Comparison of ENCODE assay signal across 9 cellular contexts in genomic region chr19:54462072-54462712, GRCh38. TPM values are rescaled to one million over a fixed set of nuclear protein-coding genes. Genes with fewer than 3 reads are reported as not detected.
A peak's percentile ranks its signal among the peaks of the same experiment; 100 is the strongest.
DNase-seq lines count a peak whose midpoint lies in the region; ATAC-seq, FAIRE-seq and TF ChIP-seq lines count a peak whose summit lies in the region.
"Had no signal": no experiment of that assay in that cellular context is flagged by ENCODE, and none has a peak within 500 bp of the region (broad histone marks: within the 10 kb centered on the region; RNA-seq: fewer than 3 reads in every experiment).

No MANE protein-coding gene starts in this region.

- H3K4me3 ChIP-seq in keratinocyte (ENCODE audit: control insufficient read depth in 2 of 3, extremely low read depth in 1 of 3, insufficient read depth in 2 of 3, low read depth in 1 of 3, low read length in 3 of 3): peak overlapping the region; percentile 48 to 72 (median 60)
- H3K4me3 ChIP-seq in testis: peak overlapping the region in 1 of 2 donors; percentile 69

- H3K27me3 ChIP-seq in keratinocyte (ENCODE audit: control insufficient read depth, extremely low read depth, insufficient read depth, low read length): no peaks in the 10 kb centered on the region
- H3K27me3 ChIP-seq in testis: no peaks in the 10 kb centered on the region

- H2AFZ ChIP-seq in keratinocyte (ENCODE audit: control insufficient read depth, low read length): no peak overlapping the region

- no peaks in the 10 kb centered on the region for H3K9me3 ChIP-seq in keratinocyte (ENCODE audit: control insufficient read depth, low read depth, low read length)
- no peaks in the 10 kb centered on the region for H3K9me3 ChIP-seq in testis

- H4K20me1 ChIP-seq in keratinocyte (ENCODE audit: control insufficient read depth, extremely low read depth, insufficient read depth, low read length): peaks cover 10% of the 10 kb centered on the region

- H3K36me3 ChIP-seq in keratinocyte (ENCODE audit: control insufficient read depth in 2 of 2, extremely low read depth in 1 of 2, insufficient read depth in 2 of 2, low read length in 2 of 2) (peaks cover 20 to 33% of the 10 kb centered on the region in 2 experiments), testis (ENCODE audit: low read depth, missing control alignments) (no peaks in the 10 kb centered on the region)

- CTCF ChIA-PET in activated CD4-positive, alpha-beta T cell treated with anti-CD3 and anti-CD28 coated beads, Interleukin-2, amount 10 ng/mL, durations not matched to agents 7 days and 5 days (lab: Charles Lee): interaction anchor here (1.9 kb wide), 1 partner anchor 11 kb away, joined by 8 read pairs; no protein-coding TSS in a partner anchor

- intact Hi-C loops in testis (cut with DNase I; ENCODE audit: low total_unique reads): no loop called here

- peak overlapping the region; percentile 68 for H3K4me3 Mint-ChIP-seq in activated CD4-positive, alpha-beta T cell treated with anti-CD3 and anti-CD28 coated beads, Interleukin-2, amount 10 ng/mL, durations not matched to agents 7 days and 5 days

- H3K4me2 ChIP-seq in keratinocyte (ENCODE audit: control insufficient read depth, extremely low read depth, insufficient read depth, low read depth, low read length): peak overlapping the region; percentile 77

- H3K9ac ChIP-seq in keratinocyte (ENCODE audit: control insufficient read depth, extremely low read depth, insufficient read depth, low read length): peak overlapping the region; percentile 74

- H3K79me2 ChIP-seq in keratinocyte (ENCODE audit: control insufficient read depth, insufficient read depth, low read length): peaks cover 43% of the 10 kb centered on the region

- H3K4me1 Mint-ChIP-seq in activated CD4-positive, alpha-beta T cell treated with anti-CD3 and anti-CD28 coated beads, Interleukin-2, amount 10 ng/mL, durations not matched to agents 7 days and 5 days: peaks cover 40% of the 10 kb centered on the region

- H3K4me1 ChIP-seq in keratinocyte (ENCODE audit: control insufficient read depth, extremely low read depth, insufficient read depth, low read length) (peaks cover 7% of the 10 kb centered on the region), testis (peaks cover 11% of the 10 kb centered on the region)

- no peak for DNase-seq in activated CD4-positive, alpha-beta T cell treated with anti-CD3 and anti-CD28 coated beads, Interleukin-2, amount 10 ng/mL, durations not matched to agents 7 days and 5 days
- no peak for DNase-seq in activated CD4-positive, alpha-beta T cell treated with anti-CD3 and anti-CD28 coated beads for 4 hours
- DNase-seq in activated naive CD4-positive, alpha-beta T cell treated with anti-CD3 and anti-CD28 coated beads, Interleukin-2, amount 50 U/mL, for 72 hours (ENCODE audit: low spot score in 2 of 2): no peak
- DNase-seq in keratinocyte (ENCODE audit: low read depth, low spot score) (no peak), testis (no peak), COR-L47 (lab: John Stamatoyannopoulos, UW) (no peak), T1000 (lab: John Stamatoyannopoulos, UW) (no peak)

- POLR2A ChIA-PET in activated CD4-positive, alpha-beta T cell treated with anti-CD3 and anti-CD28 coated beads, Interleukin-2, amount 10 ng/mL, durations not matched to agents 7 days and 5 days (lab: Charles Lee): interaction anchor here (1.4 kb wide), 1 partner anchor 13 kb away, joined by 3 read pairs; the partner anchor contains the start of gene LENG8

- dilution Hi-C loops in keratinocyte (cut with MboI; ENCODE audit: extremely low pct_ligation_motif_present, low sequenced_read_pairs): no loop called here

- no peaks in the 10 kb centered on the region for H3K9me1 ChIP-seq in keratinocyte (ENCODE audit: control insufficient read depth, extremely low read depth, insufficient read depth, low read length)

- no peaks in the 10 kb centered on the region for H3K9me3 Mint-ChIP-seq in activated CD4-positive, alpha-beta T cell treated with anti-CD3 and anti-CD28 coated beads, Interleukin-2, amount 10 ng/mL, durations not matched to agents 7 days and 5 days
- H3K9me3 Mint-ChIP-seq in activated naive CD4-positive, alpha-beta T cell treated with anti-CD3 and anti-CD28 coated beads, Interleukin-2, amount 50 U/mL, for 72 hours: no peaks in the 10 kb centered on the region

- TF ChIP-seq POLR2A in testis (IDR thresholded peaks at IDR 0.05): no peak

- no peak for FAIRE-seq in keratinocyte (lab: Jason Lieb, UNC)

- ATAC-seq in activated naive CD4-positive, alpha-beta T cell treated with anti-CD3 and anti-CD28 coated beads, Interleukin-2, amount 50 U/mL, for 72 hours: no peak
- ATAC-seq in HG02678 (IDR thresholded peaks at IDR 0.05; ENCODE audit: unreplicated experiment): no peak

- peaks cover 9% of the 10 kb centered on the region for H3K27me3 Mint-ChIP-seq in activated CD4-positive, alpha-beta T cell treated with anti-CD3 and anti-CD28 coated beads, Interleukin-2, amount 10 ng/mL, durations not matched to agents 7 days and 5 days

- H3K27ac ChIP-seq in keratinocyte (ENCODE audit: control insufficient read depth, insufficient read depth, low read length): peak overlapping the region; percentile 87
- H3K27ac ChIP-seq in testis: peak overlapping the region; percentile 82 to 95

- no peak for TF ChIP-seq CTCF in keratinocyte (optimal IDR thresholded peaks at IDR 0.05 in 1 of 3, IDR thresholded peaks at IDR 0.05 in 1 of 3, conservative IDR thresholded peaks at IDR 0.05 in 1 of 3; ENCODE audit: extremely low read depth in 1 of 3, insufficient read depth in 2 of 3, low read length in 3 of 3)
- no peak for TF ChIP-seq CTCF in testis (IDR thresholded peaks at IDR 0.05)

- 41 to 57% methylated on average over 10 to 19 of the region's 19 CpGs for WGBS in testis, 2 donors

- H3K36me3 Mint-ChIP-seq in activated CD4-positive, alpha-beta T cell treated with anti-CD3 and anti-CD28 coated beads, Interleukin-2, amount 10 ng/mL, durations not matched to agents 7 days and 5 days (ENCODE audit: low read depth): peaks cover 29% of the 10 kb centered on the region
- H3K36me3 Mint-ChIP-seq in activated naive CD4-positive, alpha-beta T cell treated with anti-CD3 and anti-CD28 coated beads, Interleukin-2, amount 50 U/mL, for 72 hours: peaks cover 4 to 32% of the 10 kb centered on the region in 2 donors

- peak overlapping the region; percentile 86 for H3K27ac Mint-ChIP-seq in activated CD4-positive, alpha-beta T cell treated with anti-CD3 and anti-CD28 coated beads, Interleukin-2, amount 10 ng/mL, durations not matched to agents 7 days and 5 days
- peak overlapping the region; percentile 60 to 81 for H3K27ac Mint-ChIP-seq in activated naive CD4-positive, alpha-beta T cell treated with anti-CD3 and anti-CD28 coated beads, Interleukin-2, amount 50 U/mL, for 72 hours

RNA-seq across cellular contexts. Expression of gene LENG9, which starts 1.4 kb away (rescaled TPM):
- 1 to 10 TPM; 3.8 to 5.4 TPM for total RNA-seq in activated CD4-positive, alpha-beta T cell treated with anti-CD3 and anti-CD28 coated beads, Interleukin-2, amount 10 ng/mL, durations not matched to agents 7 days and 5 days
- 1 to 10 TPM; 2.5 to 5.8 TPM for total RNA-seq in activated naive CD4-positive, alpha-beta T cell treated with anti-CD3 and anti-CD28 coated beads, Interleukin-2, amount 50 U/mL, for 72 hours
- polyA plus RNA-seq in keratinocyte (1.3 to 2.2 TPM (median 2.1 TPM) in 3 replicates), testis (ENCODE audit: insufficient read depth, low read depth, low replicate concordance) (1.9 TPM)
- 0.41 TPM for polyA plus RNA-seq in keratinocyte (2011; ENCODE audit: low read depth)
- polyA plus RNA-seq in keratinocyte (2011; cell fraction: cytosol; rRNA removed): 1.2 and 2.8 TPM in 2 replicates
- 1.9 and 3.5 TPM in 2 replicates for polyA plus RNA-seq in keratinocyte (2011; cell fraction: nucleus; rRNA removed)
- polyA plus RNA-seq in keratinocyte (2012; ENCODE audit: low replicate concordance): 2.4 and 5.8 TPM in 2 replicates
- 1.2 to 3.3 TPM (median 2.0 TPM) in 3 replicates for polyA minus RNA-seq in keratinocyte
- 8.1 TPM for polyA minus RNA-seq in keratinocyte (2011; cell fraction: cytosol; rRNA and poly(A)+ RNA removed)
- polyA minus RNA-seq in keratinocyte (2011; cell fraction: nucleus; rRNA and poly(A)+ RNA removed): 3.3 and 4.0 TPM in 2 replicates
- 1 to 10 TPM; 5.6 to 5.8 TPM for total RNA-seq in testis

RNA-seq across cellular contexts. Expression of gene CDC42EP5, which starts 10.9 kb away (rescaled TPM):
- total RNA-seq in activated CD4-positive, alpha-beta T cell treated with anti-CD3 and anti-CD28 coated beads, Interleukin-2, amount 10 ng/mL, durations not matched to agents 7 days and 5 days: not detected
- total RNA-seq in activated naive CD4-positive, alpha-beta T cell treated with anti-CD3 and anti-CD28 coated beads, Interleukin-2, amount 50 U/mL, for 72 hours: not detected
- 8.6 to 16.4 TPM (median 9.4 TPM) in 3 replicates for polyA plus RNA-seq in keratinocyte
- 4.4 TPM for polyA plus RNA-seq in keratinocyte (2011; ENCODE audit: low read depth)
- 4.9 and 31.9 TPM in 2 replicates for polyA plus RNA-seq in keratinocyte (2011; cell fraction: cytosol; rRNA removed)
- polyA plus RNA-seq in keratinocyte (2011; cell fraction: nucleus; rRNA removed): 4.2 and 13.3 TPM in 2 replicates
- 19.2 and 29.7 TPM in 2 replicates for polyA plus RNA-seq in keratinocyte (2012; ENCODE audit: low replicate concordance)
- polyA minus RNA-seq in keratinocyte: 0.67 to 1.7 TPM (median 1.2 TPM) in 3 replicates
- polyA minus RNA-seq in keratinocyte (2011; cell fraction: cytosol; rRNA and poly(A)+ RNA removed): 34.3 TPM
- polyA minus RNA-seq in keratinocyte (2011; cell fraction: nucleus; rRNA and poly(A)+ RNA removed): 3.3 and 3.6 TPM in 2 replicates
- total RNA-seq in testis: 10 to 100 TPM; 10.2 to 11.9 TPM
- 7.8 TPM for polyA plus RNA-seq in testis (ENCODE audit: insufficient read depth, low read depth, low replicate concordance)

RNA-seq across cellular contexts. Expression of gene LENG8, which starts 13.2 kb away (rescaled TPM):
- 100 to 1,000 TPM; 245 to 248 TPM for total RNA-seq in activated CD4-positive, alpha-beta T cell treated with anti-CD3 and anti-CD28 coated beads, Interleukin-2, amount 10 ng/mL, durations not matched to agents 7 days and 5 days
- total RNA-seq in activated naive CD4-positive, alpha-beta T cell treated with anti-CD3 and anti-CD28 coated beads, Interleukin-2, amount 50 U/mL, for 72 hours: 100 to 1,000 TPM; 191 to 205 TPM
- 29.4 to 75.6 TPM (median 33.4 TPM) in 3 replicates for polyA plus RNA-seq in keratinocyte
- 32.7 TPM for polyA plus RNA-seq in keratinocyte (2011; ENCODE audit: low read depth)
- polyA plus RNA-seq in keratinocyte (2011; cell fraction: cytosol; rRNA removed): 4.1 and 6.2 TPM in 2 replicates
- 793 and 1,107 TPM in 2 replicates for polyA plus RNA-seq in keratinocyte (2011; cell fraction: nucleus; rRNA removed)
- polyA plus RNA-seq in keratinocyte (2012; ENCODE audit: low replicate concordance): 45.7 and 76.8 TPM in 2 replicates
- polyA minus RNA-seq in keratinocyte: 61.8 to 117 TPM (median 66.2 TPM) in 3 replicates
- polyA minus RNA-seq in keratinocyte (2011; cell fraction: cytosol; rRNA and poly(A)+ RNA removed): 29.4 TPM
- polyA minus RNA-seq in keratinocyte (2011; cell fraction: nucleus; rRNA and poly(A)+ RNA removed): 115 and 133 TPM in 2 replicates
- total RNA-seq in testis: 100 to 1,000 TPM; 313 to 507 TPM
- polyA plus RNA-seq in testis (ENCODE audit: insufficient read depth, low read depth, low replicate concordance): 167 TPM

RNA-seq across cellular contexts. Expression of gene LAIR2, which starts 40.4 kb away (rescaled TPM):
- total RNA-seq in activated CD4-positive, alpha-beta T cell treated with anti-CD3 and anti-CD28 coated beads, Interleukin-2, amount 10 ng/mL, durations not matched to agents 7 days and 5 days: 1 to 10 TPM; 3.1 to 3.7 TPM
- total RNA-seq in activated naive CD4-positive, alpha-beta T cell treated with anti-CD3 and anti-CD28 coated beads, Interleukin-2, amount 50 U/mL, for 72 hours: 1 to 10 TPM; 1.7 to 8.4 TPM
- polyA plus RNA-seq in keratinocyte (not detected in 3 replicates), testis (ENCODE audit: insufficient read depth, low read depth, low replicate concordance) (0.65 TPM)
- not detected for polyA plus RNA-seq in keratinocyte (2011; ENCODE audit: low read depth)
- not detected in 2 replicates for polyA plus RNA-seq in keratinocyte (2011; cell fraction: cytosol; rRNA removed)
- polyA plus RNA-seq in keratinocyte (2011; cell fraction: nucleus; rRNA removed): not detected in 2 replicates
- not detected in 2 replicates for polyA plus RNA-seq in keratinocyte (2012; ENCODE audit: low replicate concordance)
- not detected in 3 replicates for polyA minus RNA-seq in keratinocyte
- polyA minus RNA-seq in keratinocyte (2011; cell fraction: cytosol; rRNA and poly(A)+ RNA removed): not detected
- not detected in 2 replicates for polyA minus RNA-seq in keratinocyte (2011; cell fraction: nucleus; rRNA and poly(A)+ RNA removed)
- total RNA-seq in testis: not detected
- total RNA-seq: SK-MEL-5 had no signal

RNA-seq across cellular contexts. Expression of gene TTYH1, which starts 46.9 kb away (rescaled TPM):
- 1 to 10 TPM in 1 of 2 experiments, under 1 TPM in 1; 0.72 to 1.2 TPM for total RNA-seq in activated CD4-positive, alpha-beta T cell treated with anti-CD3 and anti-CD28 coated beads, Interleukin-2, amount 10 ng/mL, durations not matched to agents 7 days and 5 days
- under 1 TPM in 1 of 2 donors, not detected in 1; 0.37 TPM for total RNA-seq in activated naive CD4-positive, alpha-beta T cell treated with anti-CD3 and anti-CD28 coated beads, Interleukin-2, amount 50 U/mL, for 72 hours
- polyA plus RNA-seq in keratinocyte: 0.05 to 0.13 TPM in 2 of 3 replicates, not detected in the other
- polyA plus RNA-seq in keratinocyte (2011; ENCODE audit: low read depth): 0.96 TPM
- polyA plus RNA-seq in keratinocyte (2011; cell fraction: cytosol; rRNA removed): 0.14 TPM in 1 of 2 replicates, not detected in the other
- not detected in 2 replicates for polyA plus RNA-seq in keratinocyte (2011; cell fraction: nucleus; rRNA removed)
- 0.07 and 0.73 TPM in 2 replicates for polyA plus RNA-seq in keratinocyte (2012; ENCODE audit: low replicate concordance)
- polyA minus RNA-seq in keratinocyte: not detected in 3 replicates
- not detected for polyA minus RNA-seq in keratinocyte (2011; cell fraction: cytosol; rRNA and poly(A)+ RNA removed)
- polyA minus RNA-seq in keratinocyte (2011; cell fraction: nucleus; rRNA and poly(A)+ RNA removed): not detected in 2 replicates
- total RNA-seq in testis: 100 to 1,000 TPM; 226 to 248 TPM
- polyA plus RNA-seq in testis (ENCODE audit: insufficient read depth, low read depth, low replicate concordance): 126 TPM

Comparison
In these comparisons a context has a peak if more than half of its experiments do, and no peak if none do; other contexts are left out.
1. RNA of gene CDC42EP5, which starts 10.9 kb away (total RNA-seq): 10.2 to 11.9 TPM in testis; not detected in activated CD4-positive, alpha-beta T cell treated with anti-CD3 and anti-CD28 coated beads, Interleukin-2, amount 10 ng/mL, durations not matched to agents 7 days and 5 days and not detected in activated naive CD4-positive, alpha-beta T cell treated with anti-CD3 and anti-CD28 coated beads, Interleukin-2, amount 50 U/mL, for 72 hours; every median in the first group is over 10 times any median in the second.